ENCODE assay signal across 1 cellular context in genomic region chr15:83285979-83286553, GRCh38.
TF ChIP-seq lines count a peak whose summit lies in the region.

No MANE protein-coding gene starts in this region.

TF ChIP-seq in H1, 55 proteins besides CTCF, POLR2A, EP300 and RAD21:
- TF ChIP-seq EGR1 (IDR thresholded peaks at IDR 0.05; ENCODE audit: borderline replicate concordance, low read depth, low read length) (no peak), CREB1 (IDR thresholded peaks at IDR 0.05) (no peak), TBP (IDR thresholded peaks at IDR 0.05; ENCODE audit: low read depth, low read length) (no peak), NRF1 (IDR thresholded peaks at IDR 0.05; ENCODE audit: low read depth, low read length) (no peak), CHD2 (IDR thresholded peaks at IDR 0.05; ENCODE audit: low read length) (no peak), JUN (IDR thresholded peaks at IDR 0.05; ENCODE audit: low read depth, low read length) (no peak), ASH2L (IDR thresholded peaks at IDR 0.05; ENCODE audit: low read length) (no peak), RNF2 (IDR thresholded peaks at IDR 0.05; ENCODE audit: borderline replicate concordance, low read depth, low read length, missing control alignments, poor library complexity, severe bottlenecking) (no peak), EZH2 (IDR thresholded peaks at IDR 0.05; ENCODE audit: low read depth, low read length, severe bottlenecking) (no peak), SUZ12 (IDR thresholded peaks at IDR 0.05; ENCODE audit: low read length) (no peak), SP2 (IDR thresholded peaks at IDR 0.05; ENCODE audit: low read length) (no peak)
- TF ChIP-seq, protein P1, sequence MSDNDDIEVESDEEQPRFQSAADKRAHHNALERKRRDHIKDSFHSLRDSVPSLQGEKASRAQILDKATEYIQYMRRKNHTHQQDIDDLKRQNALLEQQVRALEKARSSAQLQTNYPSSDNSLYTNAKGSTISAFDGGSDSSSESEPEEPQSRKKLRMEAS (IDR thresholded peaks at IDR 0.05), result no peak
TF ChIP-seq in H1: peak in this region for 0.
